8 cellular contexts compared by ENCODE assay signal in the genomic region with DNA sequence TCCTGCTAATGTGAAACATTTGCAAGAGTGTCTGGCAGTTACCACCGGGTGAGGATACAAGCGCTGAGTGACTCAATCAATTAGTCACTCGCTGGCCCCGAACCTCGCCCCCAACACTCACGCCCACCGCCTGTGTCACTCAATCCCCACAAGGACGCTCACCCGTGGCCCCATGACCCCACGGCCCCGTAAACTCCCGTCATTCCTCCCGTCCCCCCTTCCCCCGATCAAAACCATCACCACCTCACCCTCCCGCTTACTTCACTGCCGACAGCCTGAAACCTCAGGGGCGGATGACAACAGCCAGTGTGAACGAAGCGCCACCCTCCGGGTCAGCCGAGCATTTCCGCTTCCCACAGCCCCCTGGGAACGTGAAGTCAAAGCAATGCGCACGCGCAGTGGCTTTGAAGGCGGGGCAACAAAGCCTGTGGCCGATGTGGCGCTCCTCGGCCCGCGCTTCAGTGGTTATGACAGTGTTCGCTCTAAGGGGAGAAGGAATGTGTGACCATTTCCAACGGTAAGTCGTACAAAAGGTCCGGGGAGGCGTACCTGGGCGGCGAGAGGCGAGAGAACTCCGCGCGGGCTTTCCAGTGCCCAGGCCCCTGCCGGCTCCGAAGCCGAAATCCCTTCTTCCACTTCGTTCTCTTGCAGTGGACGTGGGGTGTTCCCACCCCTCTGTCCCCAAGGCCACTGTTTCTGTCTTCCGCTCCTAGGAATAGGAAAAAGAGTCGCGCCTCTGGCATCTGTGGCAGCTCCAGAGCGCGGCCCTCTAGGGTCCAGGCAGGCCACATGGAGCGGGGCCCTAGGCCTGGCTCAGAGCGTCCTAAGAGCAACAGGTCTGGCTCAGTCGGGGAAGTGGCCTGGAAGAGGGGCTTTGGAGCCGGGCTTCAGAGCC. TPM values are rescaled to one million over a fixed set of nuclear protein-coding genes. Genes with fewer than 3 reads are reported as not detected.
A peak's percentile ranks its signal among the peaks of the same experiment; 100 is the strongest.
DNase-seq lines count a peak whose midpoint lies in the region; ATAC-seq, FAIRE-seq and TF ChIP-seq lines count a peak whose summit lies in the region.

TSS of gene ZNF674 (minus strand) at position 311 of the 895 bp plus-strand sequence. CDS start 3,334 bp downstream, outside the sequence.

- peaks cover 13% of the 10 kb centered on the region; the same call in 1 of the 2 replicates for H4K20me1 ChIP-seq in SK-N-SH (ENCODE audit: insufficient read depth)

- peaks cover 3% of the 10 kb centered on the region for H3K36me3 Mint-ChIP-seq in activated naive CD8-positive, alpha-beta T cell

- peak; percentile 22 for TF ChIP-seq CTCF in NB4 (IDR thresholded peaks at IDR 0.05; ENCODE audit: low read depth, low read length)
- peak; percentile 44 for TF ChIP-seq CTCF in SK-N-SH (IDR thresholded peaks at IDR 0.05)
- TF ChIP-seq CTCF in pancreas (IDR thresholded peaks at IDR 0.05): no peak
- peak; percentile 28 to 31 for TF ChIP-seq CTCF in tibial artery (IDR thresholded peaks at IDR 0.05)

- H3K4me3 Mint-ChIP-seq in activated naive CD8-positive, alpha-beta T cell: peak within 1 kb of the TSS; percentile 93

- H3K27ac ChIP-seq in SK-N-SH (ENCODE audit: low read depth in 2 of 2, low read length in 1 of 2) (peak within 1 kb of the TSS; percentile 54 to 71), pancreas (peak within 1 kb of the TSS; percentile 5 to 68 (median 36)), tibial artery (peak within 1 kb of the TSS; percentile 84 to 89)

- TF ChIP-seq EP300 in SK-N-SH (IDR thresholded peaks at IDR 0.05; ENCODE audit: borderline replicate concordance in 1 of 2, low read depth in 1 of 2, low read length in 1 of 2): peak in 1 of 2 experiments; percentile 18; a peak in 1 of 4 replicates

- H3K4me2 ChIP-seq in SK-N-SH: peak within 1 kb of the TSS; percentile 96

- CTCF ChIA-PET in SK-N-SH (lab: Yijun Ruan, JAX): no interaction called here

- no peaks in the 10 kb centered on the region for H3K27me3 Mint-ChIP-seq in activated naive CD8-positive, alpha-beta T cell

- H3K4me1 ChIP-seq in SK-N-SH (ENCODE audit: control insufficient read depth in 1 of 2, insufficient read depth in 2 of 2, low read depth in 1 of 2, low read length in 1 of 2): peaks cover 0 to 12% of the 10 kb centered on the region in 2 experiments; a peak in 2 of 4 replicates
- peaks cover 0 to 10% (median 0%) of the 10 kb centered on the region in 3 donors for H3K4me1 ChIP-seq in pancreas
- H3K4me1 ChIP-seq in tibial artery: peaks cover 0 to 15% (median 10%) of the 10 kb centered on the region in 4 donors

- H3K4me3 ChIP-seq in NB4 (ENCODE audit: low read depth, low read length): peak within 1 kb of the TSS; percentile 71
- H3K4me3 ChIP-seq in SK-N-SH (ENCODE audit: low read depth in 2 of 2, low read length in 1 of 2): peak within 1 kb of the TSS; percentile 82 to 84
- peak within 1 kb of the TSS; percentile 27 to 59 (median 48) for H3K4me3 ChIP-seq in pancreas
- peak within 1 kb of the TSS; percentile 70 to 78 for H3K4me3 ChIP-seq in tibial artery

- TF ChIP-seq RAD21 in SK-N-SH (IDR thresholded peaks at IDR 0.05; ENCODE audit: low read length): peak; percentile 28; the same call in 1 of the 2 replicates

- peak within 1 kb of the TSS; percentile 95 for H3K27ac Mint-ChIP-seq in activated naive CD8-positive, alpha-beta T cell

- ATAC-seq in HG02588 (IDR thresholded peaks at IDR 0.05; ENCODE audit: unreplicated experiment) (peak; percentile 82), Right ventricle myocardium superior (ENCODE audit: poor library complexity) (peak; percentile 98), pancreas (peak; percentile 97 to 99 (median 98))

- no peaks in the 10 kb centered on the region for H3K9me2 ChIP-seq in SK-N-SH

- no peaks in the 10 kb centered on the region for H3K9me3 ChIP-seq in SK-N-SH
- H3K9me3 ChIP-seq in pancreas: no peaks in the 10 kb centered on the region
- no peaks in the 10 kb centered on the region for H3K9me3 ChIP-seq in tibial artery

- H3K79me2 ChIP-seq in SK-N-SH (ENCODE audit: insufficient read depth): peaks cover 57% of the 10 kb centered on the region

- peak; percentile 60 for TF ChIP-seq POLR2A in GM10847 (IDR thresholded peaks at IDR 0.05; ENCODE audit: extremely low read depth, insufficient read length)
- TF ChIP-seq POLR2A in NB4 (IDR thresholded peaks at IDR 0.05; ENCODE audit: extremely low read depth, insufficient read length): peak; percentile 83

- under 1% methylated on average over 40 of the region's 57 CpGs for whole genome bisulfite sequencing in SK-N-SH (ENCODE audit: low lambda C conversion rate)
- 0 to 28% methylated on average over 57 of the region's 57 CpGs for WGBS in pancreas, 2 donors

- intact Hi-C loops in Right ventricle myocardium superior (cut with DNase I) (no loop called here), pancreas (cut with DNase I) (no loop called here), tibial artery (cut with DNase I; ENCODE audit: low total_unique reads) (no loop called here)

- H3K9ac ChIP-seq in SK-N-SH: peak within 1 kb of the TSS; percentile 94

- H3K9me3 Mint-ChIP-seq in activated naive CD8-positive, alpha-beta T cell (ENCODE audit: low read depth): no peaks in the 10 kb centered on the region

- no peak for FAIRE-seq in pancreas (lab: Jason Lieb, UNC)

- peaks cover 38% of the 10 kb centered on the region for H3K4me1 Mint-ChIP-seq in activated naive CD8-positive, alpha-beta T cell (ENCODE audit: low read depth)

- H3K27me3 ChIP-seq in SK-N-SH (ENCODE audit: insufficient read depth) (no peaks in the 10 kb centered on the region), pancreas (peaks cover 0 to 3% (median 0%) of the 10 kb centered on the region in 4 donors), tibial artery (no peaks in the 10 kb centered on the region)

- DNase-seq in NB4 (ENCODE audit: low read depth) (peak; percentile 92), SK-N-SH (peak; percentile 91), Right ventricle myocardium superior (peak; percentile 95), pancreas (peak; percentile 86 to 97 (median 90)), tibial artery (peak; percentile 88 to 94)

- H3K36me3 ChIP-seq in SK-N-SH (replicated peaks in 1 of 2; ENCODE audit: control insufficient read depth in 1 of 2, insufficient read depth in 2 of 2, low read length in 1 of 2): peaks cover 3 to 17% of the 10 kb centered on the region in 2 experiments
- no peaks in the 10 kb centered on the region for H3K36me3 ChIP-seq in pancreas
- peaks cover 0 to 5% (median 0%) of the 10 kb centered on the region in 3 donors for H3K36me3 ChIP-seq in tibial artery

- H3F3A ChIP-seq in SK-N-SH (replicated peaks; ENCODE audit: insufficient read depth): peaks cover 6% of the 10 kb centered on the region

- POLR2A ChIA-PET in SK-N-SH (lab: Yijun Ruan, JAX): no interaction called here

- peak within 1 kb of the TSS; percentile 69 for H2AFZ ChIP-seq in SK-N-SH (ENCODE audit: low read depth)

TF ChIP-seq in SK-N-SH, 30 proteins besides CTCF, POLR2A, EP300 and RAD21 (continues in another document):
- peak; percentile 87 for TF ChIP-seq NRF1 (IDR thresholded peaks at IDR 0.05; ENCODE audit: low read depth, low read length)
- TF ChIP-seq ELF1 (IDR thresholded peaks at IDR 0.05): peak; percentile 72
- TF ChIP-seq GATA2 (CRISPR knock-in tag; IDR thresholded peaks at IDR 0.05): no peak
- TF ChIP-seq RXRA (IDR thresholded peaks at IDR 0.05; ENCODE audit: borderline replicate concordance, low read depth): no peak
- TF ChIP-seq SIN3A (IDR thresholded peaks at IDR 0.05; ENCODE audit: borderline replicate concordance, low read depth, low read length): peak; percentile 74; the same call in 1 of the 2 replicates
- peak; percentile 57; the same call in 1 of the 2 replicates for TF ChIP-seq TAF1 (IDR thresholded peaks at IDR 0.05; ENCODE audit: borderline replicate concordance, low read depth, low read length)
- no peak for TF ChIP-seq TEAD4 (IDR thresholded peaks at IDR 0.05; ENCODE audit: borderline replicate concordance, insufficient read depth)
- peak; percentile 79 for TF ChIP-seq FOSL2 (IDR thresholded peaks at IDR 0.05; ENCODE audit: borderline replicate concordance, low read depth)
- TF ChIP-seq GABPA (IDR thresholded peaks at IDR 0.05; ENCODE audit: low read depth): peak; percentile 81
- TF ChIP-seq CHD2 (IDR thresholded peaks at IDR 0.05; ENCODE audit: low read length, partially characterized antibody): peak; percentile 62
- TF ChIP-seq, protein P1, sequence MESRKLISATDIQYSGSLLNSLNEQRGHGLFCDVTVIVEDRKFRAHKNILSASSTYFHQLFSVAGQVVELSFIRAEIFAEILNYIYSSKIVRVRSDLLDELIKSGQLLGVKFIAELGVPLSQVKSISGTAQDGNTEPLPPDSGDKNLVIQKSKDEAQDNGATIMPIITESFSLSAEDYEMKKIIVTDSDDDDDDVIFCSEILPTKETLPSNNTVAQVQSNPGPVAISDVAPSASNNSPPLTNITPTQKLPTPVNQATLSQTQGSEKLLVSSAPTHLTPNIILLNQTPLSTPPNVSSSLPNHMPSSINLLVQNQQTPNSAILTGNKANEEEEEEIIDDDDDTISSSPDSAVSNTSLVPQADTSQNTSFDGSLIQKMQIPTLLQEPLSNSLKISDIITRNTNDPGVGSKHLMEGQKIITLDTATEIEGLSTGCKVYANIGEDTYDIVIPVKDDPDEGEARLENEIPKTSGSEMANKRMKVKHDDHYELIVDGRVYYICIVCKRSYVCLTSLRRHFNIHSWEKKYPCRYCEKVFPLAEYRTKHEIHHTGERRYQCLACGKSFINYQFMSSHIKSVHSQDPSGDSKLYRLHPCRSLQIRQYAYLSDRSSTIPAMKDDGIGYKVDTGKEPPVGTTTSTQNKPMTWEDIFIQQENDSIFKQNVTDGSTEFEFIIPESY (IDR thresholded peaks at IDR 0.05; ENCODE audit: borderline replicate concordance, low read depth): no peak; the same call in 1 of the 2 replicates
- no peak for TF ChIP-seq MEF2A (IDR thresholded peaks at IDR 0.05; ENCODE audit: borderline replicate concordance, low read depth)
- TF ChIP-seq, protein P2, sequence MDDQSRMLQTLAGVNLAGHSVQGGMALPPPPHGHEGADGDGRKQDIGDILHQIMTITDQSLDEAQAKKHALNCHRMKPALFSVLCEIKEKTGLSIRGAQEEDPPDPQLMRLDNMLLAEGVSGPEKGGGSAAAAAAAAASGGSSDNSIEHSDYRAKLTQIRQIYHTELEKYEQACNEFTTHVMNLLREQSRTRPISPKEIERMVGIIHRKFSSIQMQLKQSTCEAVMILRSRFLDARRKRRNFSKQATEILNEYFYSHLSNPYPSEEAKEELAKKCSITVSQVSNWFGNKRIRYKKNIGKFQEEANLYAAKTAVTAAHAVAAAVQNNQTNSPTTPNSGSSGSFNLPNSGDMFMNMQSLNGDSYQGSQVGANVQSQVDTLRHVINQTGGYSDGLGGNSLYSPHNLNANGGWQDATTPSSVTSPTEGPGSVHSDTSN (IDR thresholded peaks at IDR 0.05): peak; percentile 78
- TF ChIP-seq POLR2AphosphoS5 (IDR thresholded peaks at IDR 0.05; ENCODE audit: low read depth, low read length): peak; percentile 78; the same call in 1 of the 2 replicates
- no peak for TF ChIP-seq SMC3 (IDR thresholded peaks at IDR 0.05; ENCODE audit: low read depth, low read length)

RNA-seq across cellular contexts. Expression of gene ZNF674, which starts in this region (rescaled TPM):
- 2.3 and 4.3 TPM in 2 replicates for polyA plus RNA-seq in SK-N-SH (2012; rRNA removed)
- 2.2 and 2.4 TPM in 2 replicates for polyA plus RNA-seq in SK-N-SH (2012; cell fraction: cytosol; rRNA removed)
- 6.9 and 10.7 TPM in 2 replicates for polyA plus RNA-seq in SK-N-SH (2012; cell fraction: nucleus; rRNA removed)
- 2.7 TPM for total RNA-seq in Right ventricle myocardium superior
- total RNA-seq in pancreas: 1 to 10 TPM; 1.1 to 2.8 (median 1.6) TPM
- polyA plus RNA-seq in pancreas: 1 to 10 TPM in 1 of 2 donors, under 1 TPM in 1; 0.80 to 1.1 TPM

Comparison
In these comparisons a context has a peak if more than half of its experiments do, and no peak if none do; other contexts are left out.
1. Peak in every context shown above with its lines: DNase-seq, ATAC-seq, H3K4me3 ChIP-seq and H3K27ac ChIP-seq.
2. CTCF ChIP-seq: peak in NB4 (single experiment), SK-N-SH (single experiment) and tibial artery (2 of 2); none in pancreas (0 of 4).
3. H3K27ac ChIP-seq: peak in every context shown above with its lines; median percentile 86 in tibial artery; 62 in SK-N-SH; 36 in pancreas.